ENCODE assay signal across 7 cellular contexts in genomic region chr3:35483131-35483530, GRCh38.
"Had no signal": no experiment of that assay in that cellular context is flagged by ENCODE, and none has a peak within 500 bp of the region (broad histone marks: within the 10 kb centered on the region; RNA-seq: fewer than 3 reads in every experiment).

No MANE protein-coding gene starts in this region.

- H3K4me1 ChIP-seq: HAP-1 had no signal

- H3K27ac Mint-ChIP-seq: GM23338, HFFc6 had no signal

- H3K4me3 Mint-ChIP-seq: GM23338, HFFc6 had no signal

- H3K9me3 ChIP-seq: HAP-1 had no signal

- H3K36me3 ChIP-seq: HAP-1 had no signal

- H3K4me3 ChIP-seq: GM23338, HAP-1, K562 had no signal

- ATAC-seq: HCT116, K562 had no signal

- H3K4me2 ChIP-seq: GM23338 had no signal

- DNase-seq: H7, HFFc6, IMR-90 had no signal
